Comparison of ENCODE assay signal across 8 cellular contexts in the genomic region with DNA sequence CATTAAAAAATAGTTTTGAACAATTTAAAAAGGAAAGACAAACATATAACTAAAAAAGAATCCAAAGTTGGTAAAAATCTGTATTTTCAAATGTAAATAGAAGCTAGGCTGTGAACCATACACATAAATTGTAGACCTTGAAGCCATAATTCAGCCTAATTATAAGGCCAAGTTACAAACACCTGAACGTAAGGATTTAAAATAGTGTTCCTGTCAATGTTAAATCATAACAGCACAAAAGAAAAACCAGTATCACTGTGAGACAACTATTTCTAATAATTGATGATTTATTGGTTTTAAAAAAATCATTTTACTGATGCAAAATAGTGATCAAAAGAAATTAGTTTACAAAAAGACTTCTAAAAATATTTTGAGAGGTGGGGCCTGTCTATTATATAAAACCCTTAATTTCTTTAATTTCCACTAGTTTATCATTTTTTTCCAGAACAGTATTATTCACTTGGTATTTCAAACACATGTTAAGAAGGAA. TPM values are rescaled to one million over a fixed set of nuclear protein-coding genes. Genes with fewer than 3 reads are reported as not detected.
A peak's percentile ranks its signal among the peaks of the same experiment; 100 is the strongest.
DNase-seq lines count a peak whose midpoint lies in the region; TF ChIP-seq lines count a peak whose summit lies in the region.

No MANE protein-coding gene starts in this region.

- no peak for DNase-seq in SJCRH30
- DNase-seq in prostate gland (ENCODE audit: low spot score) = no peak
- DNase-seq in NCI-H1694 treated with DMSO at 0.1 percent for 48 hours (lab: John Stamatoyannopoulos, UW) = no peak
- no peak for DNase-seq in HPDE6-E6E7 (ENCODE audit: extremely low spot score)
- DNase-seq in GM13976 (ENCODE audit: low spot score) = no peak
- no peak for DNase-seq in DMS 273 (lab: John Stamatoyannopoulos, UW; ENCODE audit: unreplicated experiment)

- H3K27ac ChIP-seq in SJCRH30 = no peak overlapping the region
- H3K27ac ChIP-seq in esophagus (ENCODE audit: low read depth in 2 of 2, low read length in 1 of 2) = peak overlapping the region; percentile 91 to 92
- peak overlapping the region; percentile 100 for H3K27ac ChIP-seq in prostate gland

- H3K4me3 ChIP-seq in GM08714 (ENCODE audit: low read length) (peak overlapping the region; percentile 85), SJCRH30 (peak overlapping the region; percentile 79), esophagus (ENCODE audit: low read depth in 1 of 2, low read length in 2 of 2) (peak overlapping the region; percentile 47 to 97), prostate gland (peak overlapping the region; percentile 81 to 85)

- no peak for TF ChIP-seq POLR2A in prostate gland (IDR thresholded peaks at IDR 0.05)

- H3K36me3 ChIP-seq in SJCRH30 (peaks cover 42% of the 10 kb centered on the region), esophagus (ENCODE audit: control insufficient read depth in 2 of 2, insufficient read depth in 2 of 2, low read length in 1 of 2) (peaks cover 0 to 11% of the 10 kb centered on the region in 2 donors), prostate gland (peaks cover 0 to 9% of the 10 kb centered on the region in 2 donors)

- H3K4me1 ChIP-seq in SJCRH30 = peaks cover 27% of the 10 kb centered on the region
- no peaks in the 10 kb centered on the region for H3K4me1 ChIP-seq in esophagus (ENCODE audit: control insufficient read depth in 2 of 2, insufficient read depth in 2 of 2, low read length in 1 of 2)
- peaks cover 7% of the 10 kb centered on the region for H3K4me1 ChIP-seq in prostate gland (replicated peaks)

- WGBS in esophagus, 2 donors = 1 to 3% methylated on average over 1 of the region's 1 CpG
- WGBS in prostate gland = 0% methylated on average over 1 of the region's 1 CpG

- in situ Hi-C loops in GM13976 (cut with MboI; ENCODE audit: low sequenced_read_pairs, unreplicated experiment) = loop anchor here (25.0 kb wide), 2 partner anchors 232 to 357 kb away; no protein-coding TSS in a partner anchor

- H3K27me3 ChIP-seq in SJCRH30 = no peaks in the 10 kb centered on the region
- H3K27me3 ChIP-seq in esophagus (ENCODE audit: control insufficient read depth in 1 of 2, insufficient read depth in 2 of 2, low read length in 2 of 2) = no peaks in the 10 kb centered on the region
- H3K27me3 ChIP-seq in prostate gland (replicated peaks; ENCODE audit: insufficient read depth) = no peaks in the 10 kb centered on the region

- TF ChIP-seq CTCF in prostate gland (IDR thresholded peaks at IDR 0.05) (no peak), GM13976 (IDR thresholded peaks at IDR 0.05; ENCODE audit: borderline replicate concordance, control extremely low read depth, extremely low read depth, insufficient read depth, missing control alignments) (no peak)

- intact Hi-C loops in prostate gland (cut with DNase I) = loop anchor here (5.0 to 10.0 kb wide), 3 partner anchors 108 to 899 kb away; a partner anchor contains a TSS

- H3K9me3 ChIP-seq in SJCRH30 (replicated peaks) (no peaks in the 10 kb centered on the region), esophagus (ENCODE audit: control insufficient read depth in 2 of 2, insufficient read depth in 1 of 2, low read depth in 1 of 2, low read length in 1 of 2) (peaks cover 0 to 2% of the 10 kb centered on the region in 2 donors), prostate gland (no peaks in the 10 kb centered on the region)

RNA-seq across cellular contexts. Expression of a gene that starts 4.4 kb away (rescaled TPM):
- 33.2 and 41.1 TPM in 2 replicates for total RNA-seq in SJCRH30 (2014; rRNA removed; shearing (Covaris generic))
- 10 to 100 TPM; 48.8 to 68.5 TPM for polyA plus RNA-seq in esophagus
- total RNA-seq in prostate gland = 100 to 1,000 TPM; 111 to 124 TPM
